17 cellular contexts compared by ENCODE assay signal in genomic region chr4:139481465-139481864, GRCh38. TPM values are rescaled to one million over a fixed set of nuclear protein-coding genes. Genes with fewer than 3 reads are reported as not detected.
DNase-seq lines count a peak whose midpoint lies in the region; ATAC-seq and TF ChIP-seq lines count a peak whose summit lies in the region.
"Had no signal": no experiment of that assay in that cellular context is flagged by ENCODE, and none has a peak within 500 bp of the region (broad histone marks: within the 10 kb centered on the region; RNA-seq: fewer than 3 reads in every experiment).

No MANE protein-coding gene starts in this region.

- no peaks in the 10 kb centered on the region for H3K27me3 ChIP-seq in body of pancreas
- H3K27me3 ChIP-seq in CD8-positive, alpha-beta memory T cell (ENCODE audit: insufficient read depth, low read length, poor library complexity, severe bottlenecking): no peaks in the 10 kb centered on the region

- TF ChIP-seq POLR2A in body of pancreas (IDR thresholded peaks at IDR 0.05): no peak

- TF ChIP-seq CTCF in body of pancreas (IDR thresholded peaks at IDR 0.05) (no peak), nephron progenitor cell (IDR thresholded peaks at IDR 0.05) (no peak)

- intact Hi-C loops in body of pancreas (cut with DNase I): no loop called here

- no peaks in the 10 kb centered on the region for H3K36me3 ChIP-seq in body of pancreas (replicated peaks in 1 of 2; ENCODE audit: insufficient read depth in 1 of 2, low read depth in 2 of 2)
- no peaks in the 10 kb centered on the region for H3K36me3 ChIP-seq in CD8-positive, alpha-beta memory T cell (ENCODE audit: insufficient read depth, low read length)
- H3K36me3 ChIP-seq: HAP-1 had no signal

- peak overlapping the region; percentile 14 for H3K27ac Mint-ChIP-seq in nephron progenitor cell
- no peak overlapping the region for H3K27ac Mint-ChIP-seq in CD8-positive, alpha-beta memory T cell
- H3K27ac Mint-ChIP-seq: CD4-positive, alpha-beta memory T cell; GM23338; HFFc6 had no signal

- H3K27ac ChIP-seq in body of pancreas: no peak overlapping the region
- H3K27ac ChIP-seq in CD8-positive, alpha-beta memory T cell (ENCODE audit: low read depth, low read length): no peak overlapping the region

- POLR2A ChIA-PET in CD8-positive, alpha-beta memory T cell (lab: Charles Lee): no interaction called here

- WGBS in body of pancreas, 2 donors: 13 to 20% methylated on average over 1 of the region's 1 CpG

- H3K4me1 Mint-ChIP-seq in nephron progenitor cell: peaks cover 4% of the 10 kb centered on the region
- H3K4me1 Mint-ChIP-seq in CD8-positive, alpha-beta memory T cell: no peaks in the 10 kb centered on the region
- H3K4me1 Mint-ChIP-seq: GM23338 had no signal

- H3K4me1 ChIP-seq in body of pancreas: peaks cover 10% of the 10 kb centered on the region
- H3K4me1 ChIP-seq in CD8-positive, alpha-beta memory T cell (ENCODE audit: insufficient read depth, low read length): no peaks in the 10 kb centered on the region
- H3K4me1 ChIP-seq: Caco-2, HAP-1 had no signal

- H3K9me3 ChIP-seq in body of pancreas: no peaks in the 10 kb centered on the region
- H3K9me3 ChIP-seq in CD8-positive, alpha-beta memory T cell (ENCODE audit: low read length): no peaks in the 10 kb centered on the region
- H3K9me3 ChIP-seq: Caco-2, HAP-1 had no signal

- H3K36me3 Mint-ChIP-seq in nephron progenitor cell (ENCODE audit: low read depth): no peaks in the 10 kb centered on the region
- peaks cover 0 to 5% (median 5%) of the 10 kb centered on the region in 3 donors for H3K36me3 Mint-ChIP-seq in CD8-positive, alpha-beta memory T cell

- CTCF ChIA-PET in CD8-positive, alpha-beta memory T cell (lab: Charles Lee): no interaction called here

- DNase-seq in body of pancreas: peak in 1 of 4 donors; percentile 15
- DNase-seq in dermis blood vessel endothelial cell: peak; percentile 29
- no peak for DNase-seq in nephron progenitor cell
- no peak for DNase-seq in CD8-positive, alpha-beta memory T cell
- no peak for DNase-seq in activated effector memory CD4-positive, alpha-beta T cell treated with anti-CD3 and anti-CD28 coated beads, Interleukin-2, amount 50 U/mL, for 16 hours
- DNase-seq: C1 segment of cervical spinal cord; Caco-2; CD4-positive, alpha-beta memory T cell; DMS153; DMS79; EL; GDM1; HFFc6 had no signal

- no peaks in the 10 kb centered on the region for H3K9me3 Mint-ChIP-seq in nephron progenitor cell
- no peaks in the 10 kb centered on the region for H3K9me3 Mint-ChIP-seq in CD8-positive, alpha-beta memory T cell
- H3K9me3 Mint-ChIP-seq: CD4-positive, alpha-beta memory T cell; GM23338; HFFc6 had no signal

- peaks cover 6% of the 10 kb centered on the region for H3K27me3 Mint-ChIP-seq in nephron progenitor cell (ENCODE audit: low read depth, poor library complexity)
- H3K27me3 Mint-ChIP-seq in CD8-positive, alpha-beta memory T cell: no peaks in the 10 kb centered on the region
- H3K27me3 Mint-ChIP-seq: CD4-positive, alpha-beta memory T cell had no signal

- no peak overlapping the region for H3K4me3 ChIP-seq in body of pancreas
- no peak overlapping the region for H3K4me3 ChIP-seq in CD8-positive, alpha-beta memory T cell (ENCODE audit: low read length)
- H3K4me3 ChIP-seq: GM12878, GM23338, HAP-1 had no signal

- no peak overlapping the region for H3K4me3 Mint-ChIP-seq in nephron progenitor cell
- no peak overlapping the region for H3K4me3 Mint-ChIP-seq in CD8-positive, alpha-beta memory T cell
- H3K4me3 Mint-ChIP-seq: CD4-positive, alpha-beta memory T cell; GM23338; HFFc6 had no signal

- ATAC-seq in body of pancreas (peak; percentile 26), GM21786 (IDR thresholded peaks at IDR 0.05; ENCODE audit: unreplicated experiment) (no peak)
- ATAC-seq: GM12878, GM23338 had no signal

RNA-seq across cellular contexts. Expression of gene RAB33B, which starts 27.5 kb away (rescaled TPM):
- 10 to 100 TPM in 1 of 2 donors, 1 to 10 TPM in 1; 4.0 to 10.1 TPM for total RNA-seq in body of pancreas
- 19.3 and 27.1 TPM in 2 replicates for total RNA-seq in dermis blood vessel endothelial cell
- 1 to 10 TPM; 5.6 to 6.2 TPM for total RNA-seq in CD8-positive, alpha-beta memory T cell
- 8.4 TPM for polyA plus RNA-seq in CD8-positive, alpha-beta memory T cell
